Comparison of ENCODE assay signal across 8 cellular contexts in the genomic region with DNA sequence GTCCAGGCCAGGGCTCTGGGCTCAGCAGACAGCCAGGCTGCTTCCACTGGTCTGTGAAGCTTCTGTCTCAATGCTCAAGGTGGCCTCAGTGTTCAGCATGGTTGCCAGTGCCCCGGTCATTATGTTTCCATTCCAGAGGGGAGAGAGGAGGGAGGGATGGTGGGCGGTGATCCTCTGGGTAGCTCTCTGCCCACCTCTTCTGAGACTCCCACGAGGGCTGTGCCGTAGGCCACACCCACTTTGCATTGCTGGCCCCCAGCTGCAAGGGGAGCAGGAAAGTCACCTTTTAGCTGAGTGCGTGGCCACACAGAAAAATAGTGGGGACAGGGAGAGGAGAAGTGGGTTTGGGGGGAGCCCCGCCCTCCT. TPM values are rescaled to one million over a fixed set of nuclear protein-coding genes. Genes with fewer than 3 reads are reported as not detected.
DNase-seq lines count a peak whose midpoint lies in the region; ATAC-seq and TF ChIP-seq lines count a peak whose summit lies in the region.

No MANE protein-coding gene starts in this region.

- H3K36me3 ChIP-seq in mucosa of stomach (ENCODE audit: control insufficient read depth, insufficient read depth, low read length) = no peaks in the 10 kb centered on the region

- H3K4me3 ChIP-seq in mucosa of stomach (ENCODE audit: low read length) (peak overlapping the region; percentile 28), lower leg skin (ENCODE audit: low read depth, poor library complexity, severe bottlenecking) (no peak overlapping the region)

- peak; percentile 59 for DNase-seq in AG08396 (ENCODE audit: low spot score)
- DNase-seq in M059J (ENCODE audit: low read depth) = peak; percentile 65
- peak; percentile 68 for DNase-seq in dermis blood vessel endothelial cell
- no peak for DNase-seq in NCI-H446 treated with DMSO at 0.1 percent for 48 hours (lab: John Stamatoyannopoulos, UW)
- DNase-seq in COLO668 (lab: John Stamatoyannopoulos, UW; ENCODE audit: unreplicated experiment) = no peak
- DNase-seq in lower leg skin (ENCODE audit: low spot score in 2 of 2) = no peak

- peak; percentile 8 for ATAC-seq in GM19324 (IDR thresholded peaks at IDR 0.05; ENCODE audit: low FRiP score, unreplicated experiment)

- intact Hi-C loops in lower leg skin (cut with DNase I; ENCODE audit: low total_unique reads) = no loop called here

- TF ChIP-seq POLR2A in lower leg skin (IDR thresholded peaks at IDR 0.05) = no peak

- peaks cover 23% of the 10 kb centered on the region for H3K4me1 ChIP-seq in mucosa of stomach (ENCODE audit: control insufficient read depth, insufficient read depth, low read length)

- TF ChIP-seq CTCF in lower leg skin (IDR thresholded peaks at IDR 0.05) = no peak

- 32 to 52% methylated on average over 5 to 6 of the region's 6 CpGs for WGBS in lower leg skin, 2 donors

- no peaks in the 10 kb centered on the region for H3K27me3 ChIP-seq in mucosa of stomach (ENCODE audit: control insufficient read depth, insufficient read depth, low read length)

- no peaks in the 10 kb centered on the region for H3K9me3 ChIP-seq in mucosa of stomach (ENCODE audit: control insufficient read depth, low read length)

- H3K9ac ChIP-seq in mucosa of stomach (ENCODE audit: low read length) = peak overlapping the region; percentile 87

RNA-seq across cellular contexts. Expression of gene FOXK1, which starts 42.5 kb away (rescaled TPM):
- total RNA-seq in M059J (2014; rRNA removed; shearing (Covaris generic)) = 6.6 and 11.6 TPM in 2 replicates
- total RNA-seq in dermis blood vessel endothelial cell (25.9 and 37.7 TPM in 2 replicates), lower leg skin (10 to 100 TPM; 22.0 to 41.3 (median 30.3) TPM)

RNA-seq across cellular contexts. Expression of gene AP5Z1, which starts 50.8 kb away (rescaled TPM):
- total RNA-seq in M059J (2014; rRNA removed; shearing (Covaris generic)) = 15.4 and 22.7 TPM in 2 replicates
- 28.3 and 32.3 TPM in 2 replicates for total RNA-seq in dermis blood vessel endothelial cell
- total RNA-seq in lower leg skin = 10 to 100 TPM; 43.1 to 87.4 (median 61.3) TPM

Comparison
In these comparisons a context has a peak if more than half of its experiments do, and no peak if none do; other contexts are left out.
1. DNase-seq: peak in AG08396 (single experiment), M059J (single experiment) and dermis blood vessel endothelial cell (single experiment); none in NCI-H446 treated with DMSO at 0.1 percent for 48 hours (single experiment), COLO668 (single experiment) and lower leg skin (0 of 2).